ENCODE assay signal across 25 cellular contexts in the genomic region with DNA sequence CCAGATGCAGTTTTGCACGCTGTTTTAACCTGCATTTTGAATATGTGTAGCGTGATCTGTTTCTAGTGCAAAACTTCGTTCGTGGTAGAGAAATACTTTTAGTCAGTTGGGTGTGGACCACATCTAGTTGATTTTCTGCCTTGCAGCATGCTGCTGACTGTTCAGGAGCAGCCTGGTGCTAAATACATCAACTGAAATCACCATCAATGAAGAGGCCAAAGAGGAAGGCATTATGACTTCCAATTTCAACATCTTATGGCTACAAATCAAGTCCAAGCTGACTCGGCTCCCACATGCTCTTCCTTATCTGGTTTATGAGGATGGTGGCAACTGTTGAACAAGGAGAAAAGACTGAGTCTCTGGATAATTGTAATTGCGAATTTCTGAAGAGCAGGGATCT.
"Had no signal": no experiment of that assay in that cellular context is flagged by ENCODE, and none has a peak within 500 bp of the region (broad histone marks: within the 10 kb centered on the region; RNA-seq: fewer than 3 reads in every experiment).

No MANE protein-coding gene starts in this region.

- H3K9me3 Mint-ChIP-seq: memory B cell; natural killer cell; stimulated activated effector memory CD8-positive, alpha-beta T cell treated with anti-CD3 and anti-CD28 coated beads, Interleukin-12 subunit alpha, Interleukin-12 subunit beta, amount 100 ng/mL, for 72 hours had no signal

- H3K9ac ChIP-seq: parathyroid adenoma had no signal

- H3K27me3 ChIP-seq: right lobe of liver, stomach, thyroid gland, vagina had no signal

- H3K4me3 ChIP-seq: hepatocyte, lung, right lobe of liver, smooth muscle cell, stomach, thyroid gland, vagina had no signal

- DNase-seq: caudate nucleus; cerebellar nuclear complex; cortex of kidney; effector memory CD8-positive, alpha-beta T cell; head of caudate nucleus; left colon; natural killer cell; occipital lobe; right lobe of liver; stimulated activated CD4-positive, alpha-beta T cell treated with anti-CD3 and anti-CD28 coated beads, Interleukin-12 subunit alpha, Interleukin-12 subunit beta, amount 100 ng/mL, for 4 hours; stimulated activated CD4-positive, alpha-beta T cell treated with anti-CD3 and anti-CD28 coated beads, Interleukin-1b, Interleukin-23, amount 100 ng/mL, for 48 hours; stimulated activated CD4-positive, alpha-beta T cell treated with anti-CD3 and anti-CD28 coated beads, Interleukin-4, amount 100 ng/mL, for 24 hours; stimulated activated naive CD4-positive, alpha-beta T cell treated with Interleukin-2 at 50 U/mL for 16 hours; stomach; thyroid gland had no signal

- H3K36me3 Mint-ChIP-seq: memory B cell; natural killer cell; stimulated activated effector memory CD8-positive, alpha-beta T cell treated with anti-CD3 and anti-CD28 coated beads, Interleukin-12 subunit alpha, Interleukin-12 subunit beta, amount 100 ng/mL, for 72 hours had no signal

- H3K36me3 ChIP-seq: right lobe of liver, stomach, thyroid gland, vagina had no signal

- H3K27ac ChIP-seq: hepatocyte, parathyroid adenoma, right lobe of liver, stomach, thyroid gland, vagina had no signal

- H3K9me3 ChIP-seq: right lobe of liver, stomach, thyroid gland, vagina had no signal

- H3K4me2 ChIP-seq: hepatocyte, smooth muscle cell had no signal

- H3K79me2 ChIP-seq: hepatocyte, parathyroid adenoma had no signal

- FAIRE-seq: endometrium, frontal cortex had no signal

- H3K4me3 Mint-ChIP-seq: effector memory CD8-positive, alpha-beta T cell; memory B cell; natural killer cell; stimulated activated effector memory CD8-positive, alpha-beta T cell treated with anti-CD3 and anti-CD28 coated beads, Interleukin-12 subunit alpha, Interleukin-12 subunit beta, amount 100 ng/mL, for 72 hours had no signal

- ATAC-seq: effector memory CD8-positive, alpha-beta T cell; left colon; natural killer cell; right lobe of liver; stimulated activated effector memory CD8-positive, alpha-beta T cell treated with anti-CD3 and anti-CD28 coated beads, Interleukin-12 subunit alpha, Interleukin-12 subunit beta, amount 100 ng/mL, for 72 hours had no signal

- H3K4me1 ChIP-seq: right lobe of liver, stomach, vagina had no signal

- H3K27ac Mint-ChIP-seq: effector memory CD8-positive, alpha-beta T cell; memory B cell; natural killer cell; progenitor cell of endocrine pancreas; stimulated activated effector memory CD8-positive, alpha-beta T cell treated with anti-CD3 and anti-CD28 coated beads, Interleukin-12 subunit alpha, Interleukin-12 subunit beta, amount 100 ng/mL, for 72 hours had no signal

- H3K27me3 Mint-ChIP-seq: effector memory CD8-positive, alpha-beta T cell; memory B cell had no signal

- H3K4me1 Mint-ChIP-seq: memory B cell; natural killer cell; stimulated activated effector memory CD8-positive, alpha-beta T cell treated with anti-CD3 and anti-CD28 coated beads, Interleukin-12 subunit alpha, Interleukin-12 subunit beta, amount 100 ng/mL, for 72 hours had no signal

- H2AFZ ChIP-seq: hepatocyte, parathyroid adenoma had no signal
